In genomic region chr2:113273031-113273551, GRCh38 we compare ENCODE assay signal across 7 cellular contexts. TPM values are rescaled to one million over a fixed set of nuclear protein-coding genes. Genes with fewer than 3 reads are reported as not detected.
DNase-seq lines count a peak whose midpoint lies in the region; ATAC-seq and TF ChIP-seq lines count a peak whose summit lies in the region.

No MANE protein-coding gene starts in this region.

- H3K27ac Mint-ChIP-seq in progenitor cell of endocrine pancreas, result no peak overlapping the region

- DNase-seq in NCI-H69 (lab: John Stamatoyannopoulos, UW), result peak; percentile 22
- DNase-seq in cerebellar cortex (ENCODE audit: low spot score), result peak; percentile 1
- DNase-seq in progenitor cell of endocrine pancreas (ENCODE audit: low spot score, unreplicated experiment), result no peak
- DNase-seq in NCI-H2029 treated with DMSO at 0.1 percent for 48 hours (lab: John Stamatoyannopoulos, UW), result no peak
- no peak for DNase-seq in NCI-H1436 treated with DMSO at 0.1 percent for 48 hours (lab: John Stamatoyannopoulos, UW)
- no peak for DNase-seq in NCI-H1048 (lab: John Stamatoyannopoulos, UW)

- no peak overlapping the region for H3K4me3 Mint-ChIP-seq in progenitor cell of endocrine pancreas (ENCODE audit: low read depth)

- peak; percentile 61 for ATAC-seq in GM18907 (IDR thresholded peaks at IDR 0.05; ENCODE audit: unreplicated experiment)

- H3K9me3 Mint-ChIP-seq in progenitor cell of endocrine pancreas (ENCODE audit: low read depth), result no peaks in the 10 kb centered on the region

- TF ChIP-seq CTCF in progenitor cell of endocrine pancreas (IDR thresholded peaks at IDR 0.05; ENCODE audit: unreplicated experiment), result peak; percentile 47

- peaks cover 92% of the 10 kb centered on the region for H3K27me3 Mint-ChIP-seq in progenitor cell of endocrine pancreas

- no peaks in the 10 kb centered on the region for H3K36me3 Mint-ChIP-seq in progenitor cell of endocrine pancreas (ENCODE audit: insufficient read depth)

- H3K4me1 Mint-ChIP-seq in progenitor cell of endocrine pancreas (ENCODE audit: low read depth), result peaks cover 1% of the 10 kb centered on the region

RNA-seq across cellular contexts. Expression of gene PAX8, which starts 5.6 kb away (rescaled TPM):
- 3.9 and 8.4 TPM in 2 replicates for total RNA-seq in progenitor cell of endocrine pancreas

Comparison
In these comparisons a context has a peak if more than half of its experiments do, and no peak if none do; other contexts are left out.
1. DNase-seq: peak in NCI-H69 (single experiment) and cerebellar cortex (single experiment); none in progenitor cell of endocrine pancreas (single experiment), NCI-H2029 treated with DMSO at 0.1 percent for 48 hours (single experiment), NCI-H1436 treated with DMSO at 0.1 percent for 48 hours (single experiment) and NCI-H1048 (single experiment).